2 cellular contexts compared by ENCODE assay signal in the genomic region with DNA sequence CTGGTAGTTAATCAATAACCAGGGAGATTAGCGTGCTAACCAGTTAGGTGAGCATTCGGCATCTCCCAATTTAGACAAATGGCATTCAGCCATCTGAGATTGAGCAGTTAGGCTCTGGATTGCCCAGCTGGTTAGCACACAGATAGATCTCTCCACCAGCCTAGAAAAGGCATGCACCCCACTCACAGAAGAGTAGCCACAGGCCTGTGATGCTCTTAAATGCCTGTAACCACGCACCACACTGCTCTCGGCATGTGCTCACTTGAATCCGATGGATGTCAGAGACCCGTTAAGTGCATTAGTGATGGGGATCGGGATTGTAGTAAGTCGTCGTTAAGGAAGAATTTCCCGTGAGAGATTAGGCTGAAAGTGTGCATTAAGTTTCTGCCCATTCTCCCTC.
TF ChIP-seq lines count a peak whose summit lies in the region.

No MANE protein-coding gene starts in this region.

TF ChIP-seq in A549, 52 proteins besides CTCF, POLR2A, EP300 and RAD21:
- TF ChIP-seq ATOH8 (CRISPR knock-in tag; IDR thresholded peaks at IDR 0.05; ENCODE audit: low read depth) = no peak
- TF ChIP-seq ZC3H11A (IDR thresholded peaks at IDR 0.05) = no peak
- TF ChIP-seq RFX5 (IDR thresholded peaks at IDR 0.05) = no peak
- TF ChIP-seq FOXS1 (CRISPR knock-in tag; IDR thresholded peaks at IDR 0.05) = no peak
- TF ChIP-seq ELK1 (IDR thresholded peaks at IDR 0.05; ENCODE audit: low read depth, low read length) = no peak
- no peak for TF ChIP-seq MAZ (IDR thresholded peaks at IDR 0.05; ENCODE audit: borderline replicate concordance, low read depth, low read length)
- TF ChIP-seq SMC3 (IDR thresholded peaks at IDR 0.05) = no peak
- TF ChIP-seq MYC (IDR thresholded peaks at IDR 0.05; ENCODE audit: borderline replicate concordance, low read length) = no peak
- TF ChIP-seq, protein P1, sequence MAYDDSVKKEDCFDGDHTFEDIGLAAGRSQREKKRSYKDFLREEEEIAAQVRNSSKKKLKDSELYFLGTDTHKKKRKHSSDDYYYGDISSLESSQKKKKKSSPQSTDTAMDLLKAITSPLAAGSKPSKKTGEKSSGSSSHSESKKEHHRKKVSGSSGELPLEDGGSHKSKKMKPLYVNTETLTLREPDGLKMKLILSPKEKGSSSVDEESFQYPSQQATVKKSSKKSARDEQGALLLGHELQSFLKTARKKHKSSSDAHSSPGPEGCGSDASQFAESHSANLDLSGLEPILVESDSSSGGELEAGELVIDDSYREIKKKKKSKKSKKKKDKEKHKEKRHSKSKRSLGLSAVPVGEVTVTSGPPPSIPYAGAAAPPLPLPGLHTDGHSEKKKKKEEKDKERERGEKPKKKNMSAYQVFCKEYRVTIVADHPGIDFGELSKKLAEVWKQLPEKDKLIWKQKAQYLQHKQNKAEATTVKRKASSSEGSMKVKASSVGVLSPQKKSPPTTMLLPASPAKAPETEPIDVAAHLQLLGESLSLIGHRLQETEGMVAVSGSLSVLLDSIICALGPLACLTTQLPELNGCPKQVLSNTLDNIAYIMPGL (CRISPR knock-in tag; IDR thresholded peaks at IDR 0.05; ENCODE audit: borderline replicate concordance) = no peak
- no peak for TF ChIP-seq ZFP36 (IDR thresholded peaks at IDR 0.05; ENCODE audit: borderline replicate concordance, partially characterized antibody)
- TF ChIP-seq KDM5A (IDR thresholded peaks at IDR 0.05) = no peak
- no peak for TF ChIP-seq BHLHE40 (IDR thresholded peaks at IDR 0.05; ENCODE audit: low read depth, low read length)
- TF ChIP-seq EHF (CRISPR knock-in tag; IDR thresholded peaks at IDR 0.05) = no peak

TF ChIP-seq in GM12878, 131 proteins besides CTCF, POLR2A, EP300 and RAD21:
- TF ChIP-seq IKZF1 (conservative IDR thresholded peaks at IDR 0.05) (no peak), STAT3 (IDR thresholded peaks at IDR 0.05; ENCODE audit: low read depth, low read length) (no peak), IRF5 (IDR thresholded peaks at IDR 0.05; ENCODE audit: borderline replicate concordance) (no peak), MEF2A (IDR thresholded peaks at IDR 0.05; ENCODE audit: insufficient read depth, low read depth, low read length) (no peak), CREM (IDR thresholded peaks at IDR 0.05; ENCODE audit: low read depth) (no peak), BACH1 (IDR thresholded peaks at IDR 0.05; ENCODE audit: borderline replicate concordance) (no peak), ELK1 (IDR thresholded peaks at IDR 0.05; ENCODE audit: low read depth, low read length) (no peak), ESRRA (IDR thresholded peaks at IDR 0.05; ENCODE audit: low read length) (no peak), IRF4 (IDR thresholded peaks at IDR 0.05; ENCODE audit: low read depth, low read length) (no peak), IRF3 (IDR thresholded peaks at IDR 0.05) (no peak), HCFC1 (IDR thresholded peaks at IDR 0.05; ENCODE audit: low read length) (no peak)
